Comparison of ENCODE assay signal across 17 cellular contexts in genomic region chr2:74005786-74006185, GRCh38. TPM values are rescaled to one million over a fixed set of nuclear protein-coding genes. Genes with fewer than 3 reads are reported as not detected.
DNase-seq lines count a peak whose midpoint lies in the region; ATAC-seq, FAIRE-seq and TF ChIP-seq lines count a peak whose summit lies in the region.
"Had no signal": no experiment of that assay in that cellular context is flagged by ENCODE, and none has a peak within 500 bp of the region (broad histone marks: within the 10 kb centered on the region; RNA-seq: fewer than 3 reads in every experiment).

No MANE protein-coding gene starts in this region.

- no peak overlapping the region for H3K27ac ChIP-seq in body of pancreas
- H3K27ac ChIP-seq: gastroesophageal sphincter, SJCRH30 had no signal

- H3K9me3 Mint-ChIP-seq in natural killer cell: no peaks in the 10 kb centered on the region
- H3K9me3 Mint-ChIP-seq in natural killer cell treated with Interleukin-12 subunit alpha and Interleukin-12 subunit beta and Interleukin-15 and Interleukin-18, amount 100 ng/mL, for 72 hours: no peaks in the 10 kb centered on the region
- H3K9me3 Mint-ChIP-seq: naive B cell; T-helper 2 cell treated with Interferon-gamma antibody and Interleukin-4, amounts not matched to agents 5 μg/mL and 100 μg/mL, for 36 hours had no signal

- intact Hi-C loops in natural killer cell (cut with micrococcal nuclease) (loop anchor here (10.0 kb wide), 1 partner anchor 89 kb away; no protein-coding TSS in a partner anchor), body of pancreas (cut with DNase I) (no loop called here), sciatic nerve (cut with DNase I) (no loop called here)

- peak overlapping the region in 1 of 2 donors; percentile 54 for H3K27ac Mint-ChIP-seq in natural killer cell
- peak overlapping the region in 1 of 2 donors; percentile 53 for H3K27ac Mint-ChIP-seq in natural killer cell treated with Interleukin-12 subunit alpha and Interleukin-12 subunit beta and Interleukin-15 and Interleukin-18, amount 100 ng/mL, for 72 hours
- H3K27ac Mint-ChIP-seq: T-helper 2 cell treated with Interferon-gamma antibody and Interleukin-4, amounts not matched to agents 5 μg/mL and 100 μg/mL, for 36 hours had no signal

- H3K4me1 ChIP-seq in body of pancreas: peaks cover 22% of the 10 kb centered on the region

- no peaks in the 10 kb centered on the region for H3K9me3 ChIP-seq in body of pancreas
- H3K9me3 ChIP-seq: gastroesophageal sphincter, SJCRH30 had no signal

- H3K36me3 Mint-ChIP-seq in natural killer cell: peaks cover 5% of the 10 kb centered on the region
- H3K36me3 Mint-ChIP-seq in natural killer cell treated with Interleukin-12 subunit alpha and Interleukin-12 subunit beta and Interleukin-15 and Interleukin-18, amount 100 ng/mL, for 72 hours: no peaks in the 10 kb centered on the region
- H3K36me3 Mint-ChIP-seq: naive B cell had no signal

- H3K4me1 Mint-ChIP-seq in natural killer cell: peaks cover 67 to 79% of the 10 kb centered on the region in 2 donors
- peaks cover 35 to 72% of the 10 kb centered on the region in 2 donors for H3K4me1 Mint-ChIP-seq in natural killer cell treated with Interleukin-12 subunit alpha and Interleukin-12 subunit beta and Interleukin-15 and Interleukin-18, amount 100 ng/mL, for 72 hours (ENCODE audit: low read depth in 2 of 2)

- TF ChIP-seq CTCF in natural killer cell (IDR thresholded peaks at IDR 0.05) (no peak), body of pancreas (IDR thresholded peaks at IDR 0.05) (no peak)

- H3K27me3 Mint-ChIP-seq in natural killer cell (ENCODE audit: low read depth in 2 of 2): no peaks in the 10 kb centered on the region
- no peaks in the 10 kb centered on the region for H3K27me3 Mint-ChIP-seq in natural killer cell treated with Interleukin-12 subunit alpha and Interleukin-12 subunit beta and Interleukin-15 and Interleukin-18, amount 100 ng/mL, for 72 hours
- H3K27me3 Mint-ChIP-seq: naive B cell had no signal

- ATAC-seq in natural killer cell (no peak), body of pancreas (no peak), sciatic nerve (no peak), HG03108 (IDR thresholded peaks at IDR 0.05; ENCODE audit: unreplicated experiment) (no peak)
- ATAC-seq in natural killer cell treated with Interleukin-12 subunit alpha and Interleukin-12 subunit beta and Interleukin-15 and Interleukin-18, amount 100 ng/mL, for 72 hours: no peak
- ATAC-seq: gastroesophageal sphincter had no signal

- no peak for FAIRE-seq in urothelium cell line (lab: Jason Lieb, UNC)

- no peak for DNase-seq in natural killer cell
- DNase-seq in natural killer cell treated with Interleukin-12 subunit alpha and Interleukin-12 subunit beta and Interleukin-15 and Interleukin-18, amount 100 ng/mL, for 72 hours (ENCODE audit: low spot score): no peak
- DNase-seq in ecto neural progenitor cell (ENCODE audit: low spot score): peak; percentile 29
- peak; percentile 61 for DNase-seq in myocyte (ENCODE audit: low read depth)
- DNase-seq in body of pancreas: no peak
- no peak for DNase-seq in sciatic nerve (ENCODE audit: low spot score)
- no peak for DNase-seq in urothelium cell line (ENCODE audit: low spot score)
- DNase-seq: activated gamma-delta T cell treated with Interleukin-2 at 50 U/mL for 16 hours; naive B cell; NCI-H187 treated with DMSO at 0.1 percent for 48 hours; NCI-H748 treated with DMSO at 0.1 percent for 48 hours; retina; stimulated activated naive CD4-positive, alpha-beta T cell treated with Interleukin-2 at 50 U/mL for 16 hours had no signal

- 85 to 95% methylated on average over 8 of the region's 8 CpGs for WGBS in body of pancreas, 2 donors

- no peaks in the 10 kb centered on the region for H3K36me3 ChIP-seq in body of pancreas (replicated peaks in 1 of 2; ENCODE audit: insufficient read depth in 1 of 2, low read depth in 2 of 2)
- H3K36me3 ChIP-seq: gastroesophageal sphincter had no signal

- H3K27me3 ChIP-seq in body of pancreas: no peaks in the 10 kb centered on the region
- H3K27me3 ChIP-seq: gastroesophageal sphincter, SJCRH30 had no signal

- TF ChIP-seq POLR2A in body of pancreas (IDR thresholded peaks at IDR 0.05): no peak

- H3K4me3 ChIP-seq in body of pancreas: no peak overlapping the region
- H3K4me3 ChIP-seq: gastroesophageal sphincter, SJCRH30 had no signal

- H3K4me3 Mint-ChIP-seq in natural killer cell: peak overlapping the region; percentile 43
- no peak overlapping the region for H3K4me3 Mint-ChIP-seq in natural killer cell treated with Interleukin-12 subunit alpha and Interleukin-12 subunit beta and Interleukin-15 and Interleukin-18, amount 100 ng/mL, for 72 hours

RNA-seq across cellular contexts. Expression of gene TET3, which starts 21.1 kb away (rescaled TPM):
- total RNA-seq in natural killer cell (10 to 100 TPM; 40.0 to 47.9 (median 45.3) TPM), myocyte (5.2 and 6.4 TPM in 2 replicates), body of pancreas (1 to 10 TPM; 6.7 to 7.3 TPM), sciatic nerve (12.1 TPM)
- total RNA-seq in natural killer cell treated with Interleukin-12 subunit alpha and Interleukin-12 subunit beta and Interleukin-15 and Interleukin-18, amount 100 ng/mL, for 72 hours: 10 to 100 TPM; 29.3 to 70.3 TPM
- polyA plus RNA-seq in myocyte (2012): 6.9 TPM

Comparison
In these comparisons a context has a peak if more than half of its experiments do, and no peak if none do; other contexts are left out.
1. DNase-seq: peak in ecto neural progenitor cell (single experiment) and myocyte (single experiment); none in natural killer cell (single experiment), natural killer cell treated with Interleukin-12 subunit alpha and Interleukin-12 subunit beta and Interleukin-15 and Interleukin-18, amount 100 ng/mL, for 72 hours (single experiment), body of pancreas (0 of 4), sciatic nerve (single experiment) and urothelium cell line (single experiment).